8 cellular contexts compared by ENCODE assay signal in the genomic region with DNA sequence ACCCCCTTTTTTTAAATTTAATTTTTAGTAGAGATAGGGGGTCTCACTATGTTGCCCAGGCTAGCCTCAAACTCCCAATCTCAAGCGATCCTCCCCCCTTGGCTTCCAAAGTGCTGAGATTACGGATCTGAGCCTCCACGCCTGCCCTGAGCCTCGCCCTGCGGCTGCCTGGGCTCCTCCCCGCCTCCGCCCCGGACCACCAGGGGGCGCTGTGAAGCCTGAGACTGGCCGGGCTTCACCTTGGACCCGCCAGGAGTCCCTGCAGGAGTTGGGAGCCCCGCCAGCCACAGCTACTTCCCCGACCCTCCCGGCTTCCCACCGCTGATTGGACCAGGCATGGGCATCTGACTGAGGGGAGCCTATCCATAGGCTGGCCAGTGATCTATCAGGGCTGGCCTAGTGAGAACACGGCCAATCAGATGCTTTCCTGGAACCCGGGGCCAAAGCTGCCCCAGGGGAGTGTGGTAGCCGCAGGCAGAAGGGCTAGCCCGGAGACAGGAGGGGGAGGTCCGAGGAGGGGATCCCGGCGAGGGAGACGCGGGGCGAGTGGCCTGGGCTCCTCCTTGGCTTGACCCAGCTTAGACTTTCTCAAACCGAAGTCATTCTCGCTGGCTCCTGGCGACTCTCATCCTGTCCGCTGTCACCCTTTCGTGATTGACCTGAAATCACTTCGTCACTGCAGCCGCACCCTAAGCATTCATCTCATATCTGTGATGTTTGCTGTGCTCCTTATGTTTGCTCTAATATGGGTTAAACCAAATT. TPM values are rescaled to one million over a fixed set of nuclear protein-coding genes. Genes with fewer than 3 reads are reported as not detected.
DNase-seq lines count a peak whose midpoint lies in the region; TF ChIP-seq lines count a peak whose summit lies in the region.

No MANE protein-coding gene starts in this region.

- H3K27me3 ChIP-seq in MM.1S (replicated peaks; ENCODE audit: insufficient read depth, low read length) (no peaks in the 10 kb centered on the region), suprapubic skin (no peaks in the 10 kb centered on the region)

- no peaks in the 10 kb centered on the region for H3K79me2 ChIP-seq in MM.1S (ENCODE audit: low read length)

- H3K27ac ChIP-seq in MM.1S (ENCODE audit: low read length) = peak overlapping the region; percentile 23; the same call in 1 of the 2 replicates
- H3K27ac ChIP-seq in suprapubic skin = peak overlapping the region; percentile 87

- TF ChIP-seq CTCF in MM.1S (IDR thresholded peaks at IDR 0.05; ENCODE audit: low read length) (peak; percentile 76), suprapubic skin (IDR thresholded peaks at IDR 0.05) (peak; percentile 98)

- 0% methylated on average over 9 of the region's 32 CpGs for WGBS in suprapubic skin

- H3K4me1 ChIP-seq in MM.1S (ENCODE audit: low read length) = no peaks in the 10 kb centered on the region
- H3K4me1 ChIP-seq in suprapubic skin = peaks cover 41% of the 10 kb centered on the region

- H3K4me2 ChIP-seq in MM.1S (ENCODE audit: low read depth, low read length) = peak overlapping the region; percentile 89

- TF ChIP-seq EP300 in suprapubic skin (IDR thresholded peaks at IDR 0.05) = no peak

- no peaks in the 10 kb centered on the region for H3K9me2 ChIP-seq in MM.1S (replicated peaks; ENCODE audit: insufficient read depth, low read length)

- peak in 1 of 2 donors; percentile 8 for TF ChIP-seq POLR2A in suprapubic skin (IDR thresholded peaks at IDR 0.05)

- peak overlapping the region; percentile 38; the same call in 1 of the 2 replicates for H3K9ac ChIP-seq in MM.1S (ENCODE audit: low read length)

- peak overlapping the region; percentile 69 for H3K4me3 ChIP-seq in MM.1S (ENCODE audit: low read length)
- H3K4me3 ChIP-seq in suprapubic skin = peak overlapping the region; percentile 60

- H3K9me3 ChIP-seq in MM.1S (replicated peaks; ENCODE audit: insufficient read depth, low read length) (no peaks in the 10 kb centered on the region), suprapubic skin (no peaks in the 10 kb centered on the region)

- H2AFZ ChIP-seq in MM.1S (ENCODE audit: low read length) = peak overlapping the region; percentile 82

- H3F3A ChIP-seq in MM.1S (ENCODE audit: insufficient read depth, low read length) = 0 out of 2 replicates have a peak, but pooled peaks cover 6% of the 10 kb centered on the region

- H3K36me3 ChIP-seq in MM.1S (replicated peaks; ENCODE audit: insufficient read depth, low read length) (no peaks in the 10 kb centered on the region), suprapubic skin (no peaks in the 10 kb centered on the region)

- DNase-seq in GF-D8 (lab: John Stamatoyannopoulos, UW) = peak; percentile 81
- DNase-seq in HCEC 1CT = peak; percentile 99
- peak; percentile 89 for DNase-seq in MM.1S
- peak; percentile 98 for DNase-seq in SIG-M5 treated with dmso at 0.1 percent for 504 hours (lab: John Stamatoyannopoulos, UW; ENCODE audit: unreplicated experiment)
- DNase-seq in activated naive CD4-positive, alpha-beta T cell treated with Interleukin-2 at 50 U/mL for 16 hours = peak; percentile 93
- DNase-seq in germinal center (ENCODE audit: low spot score) = peak; percentile 98
- DNase-seq in non-pigmented ciliary epithelial cell (ENCODE audit: low read depth) = peak; percentile 95
- peak; percentile 99 for DNase-seq in suprapubic skin (ENCODE audit: low spot score in 2 of 2)

- H4K20me1 ChIP-seq in MM.1S (ENCODE audit: insufficient read depth, low read length) = no peaks in the 10 kb centered on the region

RNA-seq across cellular contexts. Expression of a gene that starts 15.1 kb away (rescaled TPM):
- total RNA-seq in suprapubic skin = 10 to 100 TPM; 48.4 to 60.1 (median 54.4) TPM

Comparison
In these comparisons a context has a peak if more than half of its experiments do, and no peak if none do; other contexts are left out.
1. Peak in every context shown above with its lines: DNase-seq, H3K4me3 ChIP-seq and H3K27ac ChIP-seq.